ENCODE assay signal across 1 cellular context in genomic region chr1:100893718-100894117, GRCh38.
TF ChIP-seq lines count a peak whose summit lies in the region.

No MANE protein-coding gene starts in this region.

TF ChIP-seq in K562, 482 proteins besides CTCF, POLR2A, EP300 and RAD21 (continued from another document):
- TF ChIP-seq, protein P1, sequence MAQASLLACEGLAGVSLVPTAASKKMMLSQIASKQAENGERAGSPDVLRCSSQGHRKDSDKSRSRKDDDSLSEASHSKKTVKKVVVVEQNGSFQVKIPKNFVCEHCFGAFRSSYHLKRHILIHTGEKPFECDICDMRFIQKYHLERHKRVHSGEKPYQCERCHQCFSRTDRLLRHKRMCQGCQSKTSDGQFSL (CRISPR knock-in tag; IDR thresholded peaks at IDR 0.05), result no peak
- TF ChIP-seq, protein P1 (tag; IDR thresholded peaks at IDR 0.05), result no peak
- TF ChIP-seq SMARCA4 (IDR thresholded peaks at IDR 0.05), result no peak
- TF ChIP-seq BRCA1 (IDR thresholded peaks at IDR 0.05), result no peak
- TF ChIP-seq BRCA1 (CRISPR knock-in tag; IDR thresholded peaks at IDR 0.05), result no peak
- TF ChIP-seq, protein P2, sequence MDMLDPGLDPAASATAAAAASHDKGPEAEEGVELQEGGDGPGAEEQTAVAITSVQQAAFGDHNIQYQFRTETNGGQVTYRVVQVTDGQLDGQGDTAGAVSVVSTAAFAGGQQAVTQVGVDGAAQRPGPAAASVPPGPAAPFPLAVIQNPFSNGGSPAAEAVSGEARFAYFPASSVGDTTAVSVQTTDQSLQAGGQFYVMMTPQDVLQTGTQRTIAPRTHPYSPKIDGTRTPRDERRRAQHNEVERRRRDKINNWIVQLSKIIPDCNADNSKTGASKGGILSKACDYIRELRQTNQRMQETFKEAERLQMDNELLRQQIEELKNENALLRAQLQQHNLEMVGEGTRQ (CRISPR knock-in tag; IDR thresholded peaks at IDR 0.05), result no peak
- no peak for TF ChIP-seq CAMTA2 (CRISPR knock-in tag; conservative IDR thresholded peaks at IDR 0.05)
- no peak for TF ChIP-seq ZNF324 (CRISPR knock-in tag; IDR thresholded peaks at IDR 0.05)
